In the genomic region with DNA sequence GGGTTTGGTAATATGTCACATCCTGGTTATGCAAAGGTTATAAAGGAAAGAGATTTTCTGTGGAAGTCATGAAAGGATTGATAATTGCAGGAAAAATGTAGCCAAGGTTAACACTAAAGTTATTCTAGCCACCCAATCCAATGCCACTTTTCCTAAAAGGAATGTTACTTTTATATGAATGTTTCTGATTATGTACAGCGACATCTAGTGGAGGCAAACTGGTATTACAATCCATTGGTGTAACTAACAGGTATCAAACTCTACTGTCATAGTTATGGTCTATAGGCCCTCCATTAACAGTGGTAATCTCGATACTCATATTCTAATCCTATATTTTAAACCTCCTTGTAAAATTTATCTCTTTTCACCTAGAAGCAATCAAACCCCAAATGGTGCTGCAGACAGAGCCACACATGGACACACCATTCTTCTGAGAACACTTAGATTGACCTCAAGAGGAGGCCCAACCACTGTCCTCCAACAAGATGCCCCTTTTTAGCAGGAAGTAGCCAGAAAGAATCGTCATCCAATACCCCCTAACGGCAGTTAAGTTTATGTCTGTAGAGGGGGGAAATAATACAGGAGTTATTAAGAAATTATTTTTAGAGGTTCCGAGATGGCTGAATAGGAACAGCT, we compare ENCODE assay signal across 8 cellular contexts.
DNase-seq lines count a peak whose midpoint lies in the region; ATAC-seq and TF ChIP-seq lines count a peak whose summit lies in the region.

No MANE protein-coding gene starts in this region.

- no peak for DNase-seq in CD14-positive monocyte (ENCODE audit: low spot score)
- DNase-seq in GM19238 (ENCODE audit: insufficient read length, low spot score), result peak; percentile 5
- peak; percentile 26 for DNase-seq in NCI-H345 treated with DMSO at 0.1 percent for 48 hours (lab: John Stamatoyannopoulos, UW; ENCODE audit: unreplicated experiment)
- DNase-seq in mammary epithelial cell, result peak; percentile 39
- DNase-seq in lung (ENCODE audit: low spot score), result no peak
- no peak for DNase-seq in activated naive CD4-positive, alpha-beta T cell treated with anti-CD3 and anti-CD28 coated beads, Interleukin-2, amount 50 U/mL, for 72 hours (ENCODE audit: low spot score in 2 of 2)

- WGBS in mammary epithelial cell (ENCODE audit: low coverage, missing lambda C conversion rate), result 38% methylated on average over 5 of the region's 5 CpGs
- 63 to 73% methylated on average over 5 of the region's 5 CpGs for WGBS in lung, 2 donors

- ATAC-seq in lung (ENCODE audit: insufficient read depth, low FRiP score) (no peak), GM21529 (IDR thresholded peaks at IDR 0.05; ENCODE audit: unreplicated experiment) (no peak), GM21447 (IDR thresholded peaks at IDR 0.05; ENCODE audit: unreplicated experiment) (no peak)
- ATAC-seq in activated naive CD4-positive, alpha-beta T cell treated with anti-CD3 and anti-CD28 coated beads, Interleukin-2, amount 50 U/mL, for 72 hours, result no peak

- no peaks in the 10 kb centered on the region for H3K4me1 Mint-ChIP-seq in CD14-positive monocyte

- no peak overlapping the region for H3K27ac Mint-ChIP-seq in CD14-positive monocyte
- no peak overlapping the region for H3K27ac Mint-ChIP-seq in activated naive CD4-positive, alpha-beta T cell treated with anti-CD3 and anti-CD28 coated beads, Interleukin-2, amount 50 U/mL, for 72 hours

- TF ChIP-seq CTCF in CD14-positive monocyte (IDR thresholded peaks at IDR 0.05) (peak; percentile 99), mammary epithelial cell (conservative IDR thresholded peaks at IDR 0.05 in 1 of 2, IDR thresholded peaks at IDR 0.05 in 1 of 2; ENCODE audit: extremely low read depth in 1 of 2, insufficient read depth in 1 of 2, low read depth in 1 of 2, low read length in 2 of 2) (peak; percentile 64 to 74), lung (IDR thresholded peaks at IDR 0.05; ENCODE audit: control extremely low read depth, extremely low read depth) (peak; percentile 55)

- H3K9ac ChIP-seq in mammary epithelial cell (ENCODE audit: insufficient read depth, low read length), result no peak overlapping the region

- CTCF ChIA-PET in mammary epithelial cell (lab: Charles Lee; ENCODE audit: low non-redundant PET), result no interaction called here

- no peak overlapping the region for H2AFZ ChIP-seq in mammary epithelial cell (ENCODE audit: low read depth, low read length)

- in situ Hi-C loops in mammary epithelial cell (cut with MboI; ENCODE audit: low sequenced_read_pairs in 2 of 2), result loop anchor here in 1 of 2 donors (25.0 kb wide), 1 partner anchor 111 kb away; a partner anchor contains a TSS

- H3K4me2 ChIP-seq in mammary epithelial cell (ENCODE audit: insufficient read depth, low read depth, low read length), result no peak overlapping the region

- no peaks in the 10 kb centered on the region for H3K27me3 ChIP-seq in mammary epithelial cell (ENCODE audit: insufficient read depth, low read length)
- no peaks in the 10 kb centered on the region for H3K27me3 ChIP-seq in lung (ENCODE audit: control insufficient read depth, insufficient read depth)

- H3K4me3 ChIP-seq in mammary epithelial cell (replicated peaks in 1 of 3; ENCODE audit: insufficient read depth in 1 of 3, low read depth in 2 of 3, low read length in 3 of 3) (no peak overlapping the region), lung (no peak overlapping the region)

- H3K9me3 Mint-ChIP-seq in CD14-positive monocyte, result peaks cover 16 to 44% (median 31%) of the 10 kb centered on the region in 7 donors
- peaks cover 4 to 13% of the 10 kb centered on the region in 2 donors for H3K9me3 Mint-ChIP-seq in activated naive CD4-positive, alpha-beta T cell treated with anti-CD3 and anti-CD28 coated beads, Interleukin-2, amount 50 U/mL, for 72 hours

- no peak overlapping the region for H3K27ac ChIP-seq in mammary epithelial cell (ENCODE audit: insufficient read depth, low read depth, low read length)
- H3K27ac ChIP-seq in lung (ENCODE audit: low read depth in 1 of 2, low read length in 1 of 2), result no peak overlapping the region

- H3K4me1 ChIP-seq in mammary epithelial cell (ENCODE audit: insufficient read depth, low read length) (no peaks in the 10 kb centered on the region), lung (ENCODE audit: control insufficient read depth in 2 of 2, insufficient read depth in 2 of 2, low read length in 2 of 2) (no peaks in the 10 kb centered on the region)

- intact Hi-C loops in CD14-positive monocyte (cut with micrococcal nuclease), result loop anchor here in 1 of 2 donors (10.0 kb wide), 1 partner anchor 108 kb away; a partner anchor contains a TSS
- intact Hi-C loops in mammary epithelial cell (cut with micrococcal nuclease), result loop anchor here (1.0 kb wide), 1 partner anchor 109 kb away; no protein-coding TSS in a partner anchor

- no peaks in the 10 kb centered on the region for H3K36me3 ChIP-seq in mammary epithelial cell (ENCODE audit: insufficient read depth, low read length)
- no peaks in the 10 kb centered on the region for H3K36me3 ChIP-seq in lung (ENCODE audit: control insufficient read depth in 2 of 2, insufficient read depth in 2 of 2, low read length in 2 of 2)

- H3K4me3 Mint-ChIP-seq in CD14-positive monocyte, result no peak overlapping the region

- H3K9me3 ChIP-seq in mammary epithelial cell (replicated peaks; ENCODE audit: insufficient read depth, low read length) (no peaks in the 10 kb centered on the region), lung (ENCODE audit: control insufficient read depth in 2 of 2, insufficient read depth in 1 of 2, low read length in 1 of 2) (no peaks in the 10 kb centered on the region)

- dilution Hi-C loops in mammary epithelial cell (cut with HindIII; ENCODE audit: low sequenced_read_pairs), result loop anchor here (5.0 kb wide), 2 partner anchors 54 to 66 kb away; no protein-coding TSS in a partner anchor

- no peaks in the 10 kb centered on the region for H3K79me2 ChIP-seq in mammary epithelial cell (ENCODE audit: insufficient read depth, low read length)

- H3K36me3 Mint-ChIP-seq in CD14-positive monocyte, result no peaks in the 10 kb centered on the region
- peaks cover 0 to 29% of the 10 kb centered on the region in 2 donors for H3K36me3 Mint-ChIP-seq in activated naive CD4-positive, alpha-beta T cell treated with anti-CD3 and anti-CD28 coated beads, Interleukin-2, amount 50 U/mL, for 72 hours

- BruUV-seq in mammary epithelial cell (replicated peaks; lab: Mats Ljungman, UMichigan), result no TSS peak

- no peaks in the 10 kb centered on the region for H4K20me1 ChIP-seq in mammary epithelial cell (ENCODE audit: insufficient read depth, low read length)

- H3K27me3 Mint-ChIP-seq in CD14-positive monocyte (ENCODE audit: low read depth in 3 of 3), result peaks cover 0 to 2% (median 2%) of the 10 kb centered on the region in 3 donors

Comparison
In these comparisons a context has a peak if more than half of its experiments do, and no peak if none do; other contexts are left out.
1. DNase-seq: peak in GM19238 (single experiment), NCI-H345 treated with DMSO at 0.1 percent for 48 hours (single experiment) and mammary epithelial cell (single experiment); none in CD14-positive monocyte (single experiment), lung (single experiment) and activated naive CD4-positive, alpha-beta T cell treated with anti-CD3 and anti-CD28 coated beads, Interleukin-2, amount 50 U/mL, for 72 hours (0 of 2).
2. Peak in every context shown above with its lines, with median percentiles within 50 percentile points of each other: CTCF ChIP-seq.